ENCODE assay signal across 18 cellular contexts in the genomic region with DNA sequence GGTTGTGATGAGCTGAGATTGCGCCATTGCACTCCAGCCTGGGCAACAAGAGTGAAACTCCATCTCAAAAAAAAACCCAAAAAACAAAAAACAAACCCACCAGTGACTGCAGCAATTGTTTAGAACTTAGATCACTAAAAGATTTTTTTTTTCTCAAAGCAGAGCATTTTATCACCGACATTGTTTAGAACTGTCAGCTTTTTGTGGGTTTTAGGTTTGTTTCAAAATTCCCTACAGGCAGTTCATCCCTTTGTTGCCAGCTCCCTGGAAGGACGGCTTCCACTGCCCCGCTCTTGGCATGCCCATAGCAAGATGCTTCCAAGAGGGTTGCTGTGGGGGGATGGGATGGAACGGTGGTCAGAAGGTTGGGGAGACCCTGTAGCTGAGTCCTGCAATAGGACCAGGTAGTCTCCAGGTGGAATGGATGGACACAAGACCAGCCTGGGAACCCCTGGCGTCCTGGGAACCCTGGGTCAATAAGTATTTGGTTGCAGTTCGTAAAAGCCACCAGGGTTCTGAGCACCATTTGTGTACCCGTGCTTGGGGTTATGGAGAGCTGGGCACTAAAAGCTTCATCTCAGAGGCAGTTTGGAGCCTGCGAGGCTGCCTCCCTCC. TPM values are rescaled to one million over a fixed set of nuclear protein-coding genes. Genes with fewer than 3 reads are reported as not detected.
DNase-seq lines count a peak whose midpoint lies in the region; ATAC-seq and TF ChIP-seq lines count a peak whose summit lies in the region.
"Had no signal": no experiment of that assay in that cellular context is flagged by ENCODE, and none has a peak within 500 bp of the region (broad histone marks: within the 10 kb centered on the region; RNA-seq: fewer than 3 reads in every experiment).

No MANE protein-coding gene starts in this region.

- 53 to 55% methylated on average over 4 to 9 of the region's 9 CpGs for WGBS in esophagus squamous epithelium, 2 donors
- 75 to 83% methylated on average over 9 of the region's 9 CpGs for WGBS in lung, 2 donors

- no peak for TF ChIP-seq POLR2A in esophagus squamous epithelium (IDR thresholded peaks at IDR 0.05)

- H3K27me3 ChIP-seq in esophagus squamous epithelium (no peaks in the 10 kb centered on the region), lung (ENCODE audit: control insufficient read depth, insufficient read depth) (no peaks in the 10 kb centered on the region), subcutaneous abdominal adipose tissue (ENCODE audit: control insufficient read depth in 5 of 5, insufficient read depth in 4 of 5, low read length in 5 of 5) (peaks cover 0 to 3% (median 0%) of the 10 kb centered on the region in 5 donors)
- H3K27me3 ChIP-seq: ascending aorta, gastrocnemius medialis, right lobe of liver had no signal

- DNase-seq in M059J (ENCODE audit: low read depth), result peak; percentile 42
- no peak for DNase-seq in esophagus squamous epithelium (lab: John Stamatoyannopoulos, UW)
- DNase-seq in lung (ENCODE audit: low spot score), result no peak
- DNase-seq in NCI-H2081 treated with DMSO at 0.1 percent for 48 hours (lab: John Stamatoyannopoulos, UW), result no peak
- DNase-seq in mucosa of descending colon, result no peak
- DNase-seq: activated naive CD4-positive, alpha-beta T cell; NCI-H2029; NCI-H510A treated with DMSO at 0.1 percent for 48 hours; stimulated activated CD4-positive, alpha-beta T cell treated with anti-CD3 and anti-CD28 coated beads, Interleukin-2, amount 100 ng/mL, for 24 hours had no signal

- H3K36me3 ChIP-seq in esophagus squamous epithelium (no peaks in the 10 kb centered on the region), lung (ENCODE audit: control insufficient read depth in 2 of 2, insufficient read depth in 2 of 2, low read length in 2 of 2) (no peaks in the 10 kb centered on the region), subcutaneous abdominal adipose tissue (ENCODE audit: control insufficient read depth in 5 of 5, insufficient read depth in 5 of 5, low read length in 5 of 5) (no peaks in the 10 kb centered on the region), mucosa of descending colon (ENCODE audit: low read depth) (no peaks in the 10 kb centered on the region)
- H3K36me3 ChIP-seq: ascending aorta, gastrocnemius medialis, neutrophil, right lobe of liver had no signal

- H3K4me1 ChIP-seq in esophagus squamous epithelium, result peaks cover 6 to 34% (median 14%) of the 10 kb centered on the region in 3 donors
- H3K4me1 ChIP-seq in lung (ENCODE audit: control insufficient read depth in 2 of 2, insufficient read depth in 2 of 2, low read length in 2 of 2), result peaks cover 12 to 31% of the 10 kb centered on the region in 2 donors
- H3K4me1 ChIP-seq in subcutaneous abdominal adipose tissue (ENCODE audit: control insufficient read depth in 5 of 5, insufficient read depth in 5 of 5, low read length in 5 of 5), result peaks cover 8 to 37% (median 12%) of the 10 kb centered on the region in 5 donors
- H3K4me1 ChIP-seq in mucosa of descending colon (ENCODE audit: low read depth), result no peaks in the 10 kb centered on the region
- H3K4me1 ChIP-seq: right lobe of liver had no signal

- intact Hi-C loops in esophagus squamous epithelium (cut with DNase I), result loop anchor here (10.0 kb wide), 1 partner anchor 219 kb away; no protein-coding TSS in a partner anchor
- intact Hi-C loops in mucosa of descending colon (cut with DNase I, micrococcal nuclease), result no loop called here

- no peak overlapping the region for H3K4me3 ChIP-seq in esophagus squamous epithelium
- no peak overlapping the region for H3K4me3 ChIP-seq in lung
- H3K4me3 ChIP-seq in subcutaneous abdominal adipose tissue (ENCODE audit: low read depth in 1 of 5, low read length in 5 of 5), result no peak overlapping the region
- no peak overlapping the region for H3K4me3 ChIP-seq in mucosa of descending colon
- H3K4me3 ChIP-seq: ascending aorta, gastrocnemius medialis, right lobe of liver had no signal

- H3K9ac ChIP-seq in subcutaneous abdominal adipose tissue (ENCODE audit: low read length in 5 of 5), result peak overlapping the region in 1 of 5 donors; percentile 13

- peak overlapping the region in 3 of 4 donors; percentile 47 to 83 (median 73) for H3K27ac ChIP-seq in esophagus squamous epithelium
- peak overlapping the region; percentile 65 to 67 for H3K27ac ChIP-seq in lung (ENCODE audit: low read depth in 1 of 2, low read length in 1 of 2)
- peak overlapping the region; percentile 37 for H3K27ac ChIP-seq in subcutaneous abdominal adipose tissue (ENCODE audit: low read depth, low read length)
- H3K27ac ChIP-seq: ascending aorta, HL-60, neutrophil, right lobe of liver had no signal

- H3K9me3 ChIP-seq in esophagus squamous epithelium, result no peaks in the 10 kb centered on the region
- H3K9me3 ChIP-seq in lung (ENCODE audit: control insufficient read depth in 2 of 2, insufficient read depth in 1 of 2, low read length in 1 of 2), result no peaks in the 10 kb centered on the region
- peaks cover 0 to under 1% (median 0%) of the 10 kb centered on the region in 5 donors for H3K9me3 ChIP-seq in subcutaneous abdominal adipose tissue (ENCODE audit: control insufficient read depth in 5 of 5, low read length in 5 of 5)
- no peaks in the 10 kb centered on the region for H3K9me3 ChIP-seq in mucosa of descending colon
- H3K9me3 ChIP-seq: ascending aorta, neutrophil, right lobe of liver had no signal

- TF ChIP-seq CTCF in esophagus squamous epithelium (IDR thresholded peaks at IDR 0.05), result no peak
- no peak for TF ChIP-seq CTCF in lung (IDR thresholded peaks at IDR 0.05; ENCODE audit: control extremely low read depth, extremely low read depth)
- no peak for TF ChIP-seq CTCF in mucosa of descending colon (IDR thresholded peaks at IDR 0.05)

- ATAC-seq in lung (ENCODE audit: insufficient read depth, low FRiP score) (no peak), mucosa of descending colon (no peak), GM21381 (IDR thresholded peaks at IDR 0.05; ENCODE audit: unreplicated experiment) (no peak)
- ATAC-seq: right lobe of liver had no signal

RNA-seq across cellular contexts. Expression of a gene that starts 46.7 kb away (rescaled TPM):
- 1.1 and 2.5 TPM in 2 replicates for total RNA-seq in M059J (2014; rRNA removed; shearing (Covaris generic))
- total RNA-seq in esophagus squamous epithelium, result 1 to 10 TPM in 3 of 4 donors, under 1 TPM in 1; 0.80 to 4.4 (median 2.0) TPM
- 10 to 100 TPM; 18.3 to 40.7 TPM for total RNA-seq in lung
- 10 to 100 TPM in 1 of 2 donors, 1 to 10 TPM in 1; 8.3 to 24.4 TPM for polyA plus RNA-seq in lung
- 10 to 100 TPM in 1 of 3 donors, 1 to 10 TPM in 2; 3.6 to 63.2 (median 8.5) TPM for total RNA-seq in mucosa of descending colon
- total RNA-seq: OCI-LY7, SK-MEL-5 had no signal
